ENCODE assay signal across 8 cellular contexts in the genomic region with DNA sequence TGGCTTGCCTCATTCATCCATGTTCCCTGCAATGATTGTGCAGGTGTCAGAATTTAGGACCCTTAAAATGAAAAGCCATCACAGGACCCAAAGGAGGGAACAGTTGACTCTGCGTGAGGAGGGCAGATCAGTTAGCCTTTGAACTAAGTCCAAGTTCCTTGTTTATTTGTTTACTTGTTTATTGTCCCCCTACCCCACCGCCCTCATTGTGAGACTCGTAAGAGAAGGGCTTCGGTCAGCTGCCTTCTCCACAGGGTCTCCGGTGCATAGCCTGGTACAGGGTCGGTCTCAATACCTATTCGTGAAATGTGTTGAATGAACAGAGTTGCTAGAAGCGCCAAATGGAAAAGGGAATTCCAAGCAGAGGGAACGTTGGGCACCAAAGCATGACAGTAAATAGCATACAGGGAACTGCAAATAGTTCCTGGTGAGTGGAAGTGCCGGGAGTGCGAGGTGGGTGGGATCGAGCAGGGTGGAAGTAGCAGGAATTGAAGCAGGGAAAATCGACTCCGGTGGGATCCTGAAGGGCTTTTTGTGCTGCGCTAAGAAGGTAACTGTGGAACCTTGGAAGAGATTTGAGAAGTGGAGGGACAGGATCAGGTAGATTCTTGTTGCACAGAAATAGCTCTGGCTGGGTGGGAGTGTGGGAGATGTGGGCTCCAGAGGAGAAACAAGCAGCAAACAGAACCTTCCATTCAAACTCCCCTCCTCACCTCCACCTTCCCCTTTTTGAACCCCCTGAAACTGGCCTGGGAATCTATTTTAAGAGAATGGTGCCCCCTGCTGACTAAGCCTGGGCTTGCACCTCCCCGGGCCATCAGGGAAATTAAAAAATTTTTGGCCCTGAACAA. TPM values are rescaled to one million over a fixed set of nuclear protein-coding genes. Genes with fewer than 3 reads are reported as not detected.
DNase-seq lines count a peak whose midpoint lies in the region; ATAC-seq lines count a peak whose summit lies in the region.

No MANE protein-coding gene starts in this region.

- DNase-seq in NCI-H146 (lab: John Stamatoyannopoulos, UW) (peak; percentile 32), NCI-H146 treated with DMSO at 0.1 percent for 48 hours (lab: John Stamatoyannopoulos, UW; ENCODE audit: unreplicated experiment) (no peak), NCI-H345 treated with DMSO at 0.1 percent for 48 hours (lab: John Stamatoyannopoulos, UW; ENCODE audit: unreplicated experiment) (peak; percentile 37), ecto neural progenitor cell (ENCODE audit: low spot score) (peak; percentile 83), mucosa of gallbladder (ENCODE audit: low spot score) (peak; percentile 60)
- DNase-seq in activated CD4-positive, alpha-beta T cell treated with anti-CD3 and anti-CD28 coated beads, Interleukin-2, amount 50 U/mL, for 1 hour, result peak; percentile 73
- DNase-seq in stimulated activated CD8-positive, alpha-beta memory T cell treated with anti-CD3 and anti-CD28 coated beads, Interleukin-7, amount 100 ng/mL, for 4 hours (ENCODE audit: low read depth in 2 of 2), result peak; percentile 37 to 41

- ATAC-seq in HG02884 (IDR thresholded peaks at IDR 0.05; ENCODE audit: unreplicated experiment), result no peak

RNA-seq across cellular contexts. Expression of a gene that starts 12.7 kb away (rescaled TPM):
- total RNA-seq in mucosa of gallbladder, result 35.3 TPM

RNA-seq across cellular contexts. Expression of a gene that starts 17.2 kb away (rescaled TPM):
- 78.3 TPM for total RNA-seq in mucosa of gallbladder
